Comparison of ENCODE assay signal across 24 cellular contexts in the genomic region with DNA sequence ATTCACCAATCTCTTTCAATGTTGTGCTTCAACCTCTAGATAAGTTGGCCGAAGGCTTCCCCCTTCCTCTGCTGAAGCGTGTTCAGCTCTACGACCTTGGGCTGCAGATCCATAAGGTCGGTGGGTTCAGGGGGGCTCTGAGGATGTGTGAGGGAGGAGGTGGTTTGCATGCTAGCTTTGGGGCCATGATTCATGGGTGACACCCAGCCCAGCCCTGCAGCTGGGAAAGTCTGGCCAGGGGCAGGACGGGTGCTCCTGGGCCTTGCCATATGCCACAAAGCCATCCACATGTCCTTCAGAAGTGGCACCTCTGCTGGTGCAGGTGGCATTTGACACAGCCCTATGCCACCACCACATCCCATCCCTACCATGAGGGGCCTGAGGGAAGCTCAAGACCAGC. TPM values are rescaled to one million over a fixed set of nuclear protein-coding genes. Genes with fewer than 3 reads are reported as not detected.
DNase-seq lines count a peak whose midpoint lies in the region; ATAC-seq, FAIRE-seq and TF ChIP-seq lines count a peak whose summit lies in the region.
"Had no signal": no experiment of that assay in that cellular context is flagged by ENCODE, and none has a peak within 500 bp of the region (broad histone marks: within the 10 kb centered on the region; RNA-seq: fewer than 3 reads in every experiment).

No MANE protein-coding gene starts in this region.

- H3K36me3 ChIP-seq in right lobe of liver: peaks cover 0 to 90% (median 48%) of the 10 kb centered on the region in 4 donors
- H3K36me3 ChIP-seq in HepG2 (replicated peaks in 1 of 2; ENCODE audit: control insufficient read depth in 1 of 2, insufficient read depth in 2 of 2, low read length in 2 of 2): no peaks in the 10 kb centered on the region
- H3K36me3 ChIP-seq in esophagus muscularis mucosa: no peaks in the 10 kb centered on the region
- H3K36me3 ChIP-seq: HAP-1 had no signal

- no peak for DNase-seq in right lobe of liver
- no peak for DNase-seq in HepG2 (ENCODE audit: low spot score)
- peak; percentile 3 for DNase-seq in epidermal melanocyte (ENCODE audit: insufficient read length, low spot score)
- DNase-seq in sciatic nerve (ENCODE audit: low spot score): no peak
- no peak for DNase-seq in esophagus muscularis mucosa (ENCODE audit: extremely low spot score)
- DNase-seq: 8988T; ACHN; C1 segment of cervical spinal cord; Calu3; CD4-positive, alpha-beta memory T cell; COR-L47; DMS53; DMS79 treated with DMSO at 0.1 percent for 48 hours; GF-D8; GOT3; HFFc6 had no signal

- CTCF ChIA-PET in HepG2 (lab: Yijun Ruan, JAX; ENCODE audit: low intra/inter-chr PET ratio, low total read pairs): no interaction called here

- H3K4me1 ChIP-seq in right lobe of liver: peaks cover 0 to 26% (median 6%) of the 10 kb centered on the region in 4 donors
- no peaks in the 10 kb centered on the region for H3K4me1 ChIP-seq in HepG2 (ENCODE audit: insufficient read depth, low read length)
- H3K4me1 ChIP-seq in esophagus muscularis mucosa: no peaks in the 10 kb centered on the region
- H3K4me1 ChIP-seq: A549, HAP-1 had no signal

- no peak overlapping the region for H3K4me3 ChIP-seq in right lobe of liver
- no peak overlapping the region for H3K4me3 ChIP-seq in HepG2 (replicated peaks in 1 of 3; ENCODE audit: insufficient read depth in 1 of 3, low read depth in 2 of 3, low read length in 3 of 3)
- no peak overlapping the region for H3K4me3 ChIP-seq in esophagus muscularis mucosa
- H3K4me3 ChIP-seq: A549, HAP-1 had no signal

- H3K4me2 ChIP-seq in HepG2 (ENCODE audit: low read depth, low read length): no peak overlapping the region
- H3K4me2 ChIP-seq: A549 had no signal

- in situ Hi-C loops in HepG2 (cut with HindIII; ENCODE audit: extremely low pct_ligation_motif_present, low pct_unique_long_range_greater_than_20kb): no loop called here

- H3K79me2 ChIP-seq in HepG2 (ENCODE audit: insufficient read depth, low read length): no peaks in the 10 kb centered on the region

- H3K27ac ChIP-seq in right lobe of liver (peak overlapping the region in 2 of 3 donors; percentile 39 to 54), HepG2 (ENCODE audit: extremely low read length, insufficient read depth, low read length) (no peak overlapping the region), esophagus muscularis mucosa (replicated peaks in 1 of 4) (no peak overlapping the region)
- H3K27ac ChIP-seq: A549 had no signal

- H3K9ac ChIP-seq in HepG2 (ENCODE audit: insufficient read depth, low read depth, low read length): no peak overlapping the region

- H3K27me3 ChIP-seq in right lobe of liver (no peaks in the 10 kb centered on the region), HepG2 (ENCODE audit: control insufficient read depth in 1 of 2, insufficient read depth in 2 of 2, low read length in 2 of 2) (peaks cover 0 to 3% of the 10 kb centered on the region in 2 experiments; a peak in 1 of 5 replicates), esophagus muscularis mucosa (peaks cover 0 to 8% (median 0%) of the 10 kb centered on the region in 4 donors)

- POLR2A ChIA-PET in HepG2 (lab: Yijun Ruan, JAX): no interaction called here

- no peak overlapping the region for H2AFZ ChIP-seq in HepG2 (ENCODE audit: low read length)

- TF ChIP-seq CTCF in right lobe of liver (IDR thresholded peaks at IDR 0.05) (no peak), HepG2 (CRISPR knock-in tag; IDR thresholded peaks at IDR 0.05) (no peak), esophagus muscularis mucosa (IDR thresholded peaks at IDR 0.05) (no peak)

- no peak for TF ChIP-seq EP300 in HepG2 (IDR thresholded peaks at IDR 0.05; ENCODE audit: low read depth in 2 of 2, low read length in 2 of 2)
- TF ChIP-seq EP300 in HepG2 (CRISPR knock-in tag; IDR thresholded peaks at IDR 0.05; ENCODE audit: borderline replicate concordance): no peak
- no peak for TF ChIP-seq EP300 in esophagus muscularis mucosa (IDR thresholded peaks at IDR 0.05)

- TF ChIP-seq POLR2A in right lobe of liver (IDR thresholded peaks at IDR 0.05): no peak
- no peak for TF ChIP-seq POLR2A in HepG2 (IDR thresholded peaks at IDR 0.05; ENCODE audit: insufficient read depth in 1 of 2, low read depth in 2 of 2, low read length in 2 of 2)
- no peak for TF ChIP-seq POLR2A in esophagus muscularis mucosa (IDR thresholded peaks at IDR 0.05; ENCODE audit: low read depth)

- intact Hi-C loops in right lobe of liver (cut with DNase I): no loop called here
- intact Hi-C loops in HepG2 (cut with micrococcal nuclease; ENCODE audit: unreplicated experiment): no loop called here
- intact Hi-C loops in sciatic nerve (cut with DNase I): no loop called here
- intact Hi-C loops in esophagus muscularis mucosa (cut with DNase I): no loop called here

- peak in 3 of 4 donors; percentile 8 to 15 (median 14) for ATAC-seq in right lobe of liver
- ATAC-seq in HepG2: no peak
- peak; percentile 29 for ATAC-seq in sciatic nerve
- ATAC-seq in HG02870 (IDR thresholded peaks at IDR 0.05; ENCODE audit: unreplicated experiment): no peak
- no peak for ATAC-seq in GM18498 (IDR thresholded peaks at IDR 0.05; ENCODE audit: unreplicated experiment)
- ATAC-seq: A549 had no signal

- no peak for TF ChIP-seq RAD21 in HepG2 (CRISPR knock-in tag; IDR thresholded peaks at IDR 0.05)

- no peaks in the 10 kb centered on the region for H3K9me3 ChIP-seq in right lobe of liver
- H3K9me3 ChIP-seq in HepG2 (ENCODE audit: low read length): no peaks in the 10 kb centered on the region
- H3K9me3 ChIP-seq in esophagus muscularis mucosa: no peaks in the 10 kb centered on the region
- H3K9me3 ChIP-seq: A549, HAP-1 had no signal

- WGBS in right lobe of liver (ENCODE audit: insufficient coverage, low coverage, low lambda C conversion rate, missing lambda C conversion rate): 66% methylated on average over 3 of the region's 5 CpGs
- WGBS in HepG2 (ENCODE audit: low lambda C conversion rate): 78% methylated on average over 5 of the region's 5 CpGs
- WGBS in esophagus muscularis mucosa: 85% methylated on average over 5 of the region's 5 CpGs

- BruUV-seq in HepG2 (replicated peaks; lab: Mats Ljungman, UMichigan): no TSS peak

- H4K20me1 ChIP-seq in HepG2 (ENCODE audit: insufficient read depth, low read length): no peaks in the 10 kb centered on the region

- no peak for FAIRE-seq in HepG2 (lab: Jason Lieb, UNC)
- FAIRE-seq: A549, GM12891, H54 had no signal

TF ChIP-seq in HepG2, 621 proteins besides CTCF, POLR2A, EP300 and RAD21 (continues in another document):
- no peak for TF ChIP-seq ZNF274 (CRISPR knock-in tag; IDR thresholded peaks at IDR 0.05)
- TF ChIP-seq FOXK2 (IDR thresholded peaks at IDR 0.05): no peak
- TF ChIP-seq THRA (CRISPR knock-in tag; IDR thresholded peaks at IDR 0.05; ENCODE audit: borderline replicate concordance): no peak
- no peak for TF ChIP-seq IKZF5 (CRISPR knock-in tag; IDR thresholded peaks at IDR 0.05)

RNA-seq across cellular contexts. Expression of gene LBP, which starts 27.6 kb away (rescaled TPM):
- total RNA-seq in right lobe of liver: 1,000 to 10,000 TPM in 3 of 6 experiments, 100 to 1,000 TPM in 3; 380 to 2,142 (median 1,251) TPM
- 0.20 TPM in 1 of 2 replicates, not detected in the other for total RNA-seq in HepG2 (2016; rRNA removed; fragmentation: Illumina TruSeq; extraction: Trizol)
- total RNA-seq in HepG2 (2016; cell fraction: cytosol; rRNA removed; fragmentation: Illumina TruSeq; extraction: Trizol; ENCODE audit: low read depth): not detected in 2 replicates
- total RNA-seq in HepG2 (2016; cell fraction: insoluble cytoplasmic fraction; rRNA removed; fragmentation: Illumina TruSeq; extraction: Trizol): 0.06 TPM in 1 of 2 replicates, not detected in the other
- 0.09 TPM in 1 of 2 replicates, not detected in the other for total RNA-seq in HepG2 (2016; cell fraction: membrane; rRNA removed; fragmentation: Illumina TruSeq; extraction: Trizol)
- not detected in 2 replicates for total RNA-seq in HepG2 (2016; cell fraction: nucleus; rRNA removed; fragmentation: Illumina TruSeq; extraction: Trizol)
- 0.07 and 0.26 TPM in 2 replicates for polyA plus RNA-seq in HepG2 (2011; rRNA removed)
- polyA plus RNA-seq in HepG2 (2011; cell fraction: cytosol; rRNA removed): 0.17 and 0.32 TPM in 2 replicates
- 0.08 and 0.14 TPM in 2 replicates for polyA plus RNA-seq in HepG2 (2011; cell fraction: nucleus; rRNA removed)
- 0.20 TPM in 1 of 2 replicates, not detected in the other for polyA plus RNA-seq in HepG2 (2012)
- polyA plus RNA-seq in HepG2 (2016; cell fraction: cytosol; fragmentation: Illumina TruSeq; extraction: Trizol; ENCODE audit: low read depth): 0.08 TPM in 1 of 2 replicates, not detected in the other
- polyA plus RNA-seq in HepG2 (2016; cell fraction: insoluble cytoplasmic fraction; fragmentation: Illumina TruSeq; extraction: Trizol; ENCODE audit: low read depth): not detected in 2 replicates
- 0.10 TPM in 1 of 2 replicates, not detected in the other for polyA plus RNA-seq in HepG2 (2016; cell fraction: membrane; fragmentation: Illumina TruSeq; extraction: Trizol; ENCODE audit: low read depth)
- not detected in 2 replicates for polyA plus RNA-seq in HepG2 (2016; cell fraction: nucleus; fragmentation: Illumina TruSeq; extraction: Trizol; ENCODE audit: insufficient read depth, low read depth)
- polyA minus RNA-seq in HepG2 (2011; rRNA and poly(A)+ RNA removed; ENCODE audit: low replicate concordance): 0.72 TPM in 1 of 2 replicates, not detected in the other
- polyA minus RNA-seq in HepG2 (2011; cell fraction: cytosol; rRNA and poly(A)+ RNA removed): not detected in 2 replicates
- not detected in 2 replicates for polyA minus RNA-seq in HepG2 (2011; cell fraction: nucleus; rRNA and poly(A)+ RNA removed)
- total RNA-seq in sciatic nerve: 0.40 TPM
- total RNA-seq in esophagus muscularis mucosa: under 1 TPM in 2 of 4 donors, not detected in 2; 0.13 to 0.33 TPM
- total RNA-seq: Calu3; CD4-positive, alpha-beta memory T cell; Daoy; G401; HFFc6 had no signal
- polyA plus RNA-seq: CD4-positive, alpha-beta memory T cell had no signal

Comparison
In these comparisons a context has a peak if more than half of its experiments do, and no peak if none do; other contexts are left out.
1. ATAC-seq: peak in right lobe of liver (3 of 4) and sciatic nerve (single experiment); none in HepG2 (single experiment), HG02870 (single experiment) and GM18498 (single experiment).
2. H3K27ac ChIP-seq: peak in right lobe of liver (2 of 3); none in HepG2 (single experiment) and esophagus muscularis mucosa (0 of 4).
3. RNA of gene LBP, which starts 27.6 kb away (total RNA-seq): 380 to 2,142 TPM in right lobe of liver; 0.40 TPM in sciatic nerve (single experiment), 0.06 to 0.20 TPM in HepG2 and 0.13 to 0.33 TPM in esophagus muscularis mucosa; every median in the first group is over 100 times any median in the second.